ENCODE assay signal across 13 cellular contexts in genomic region chr7:78090616-78091015, GRCh38.
DNase-seq lines count a peak whose midpoint lies in the region; ATAC-seq and TF ChIP-seq lines count a peak whose summit lies in the region.
"Had no signal": no experiment of that assay in that cellular context is flagged by ENCODE, and none has a peak within 500 bp of the region (broad histone marks: within the 10 kb centered on the region; RNA-seq: fewer than 3 reads in every experiment).

No MANE protein-coding gene starts in this region.

- no peak for ATAC-seq in HG03095 (IDR thresholded peaks at IDR 0.05; ENCODE audit: unreplicated experiment)

- TF ChIP-seq CTCF in choroid plexus epithelial cell (conservative IDR thresholded peaks at IDR 0.05; ENCODE audit: low read depth, low read length) = no peak
- peak; percentile 20 for TF ChIP-seq CTCF in retinal pigment epithelial cell (conservative IDR thresholded peaks at IDR 0.05; ENCODE audit: low read depth, low read length)

- no peak overlapping the region for H3K4me3 ChIP-seq in choroid plexus epithelial cell (ENCODE audit: low read depth, low read length)
- H3K4me3 ChIP-seq in retinal pigment epithelial cell (ENCODE audit: low read length) = no peak overlapping the region
- H3K4me3 ChIP-seq: esophagus muscularis mucosa, tibial artery had no signal

- peak; percentile 34 for DNase-seq in DMS53 (lab: John Stamatoyannopoulos, UW)
- DNase-seq in DMS53 treated with DMSO at 0.1 percent for 48 hours (lab: John Stamatoyannopoulos, UW; ENCODE audit: unreplicated experiment) = no peak
- DNase-seq in NCI-H226 = peak; percentile 62
- DNase-seq in choroid plexus epithelial cell (ENCODE audit: low read depth) = peak; percentile 4
- no peak for DNase-seq in retinal pigment epithelial cell (ENCODE audit: low read depth)
- no peak for DNase-seq in NCI-H345 (lab: John Stamatoyannopoulos, UW)
- DNase-seq in NCI-H1417 treated with DMSO at 0.1 percent for 48 hours (lab: John Stamatoyannopoulos, UW) = no peak
- DNase-seq: activated naive CD4-positive, alpha-beta T cell treated with anti-CD3 and anti-CD28 coated beads, Interleukin-2, amount 10 ng/mL, durations not matched to agents 7 days and 5 days; mesendoderm; Right ventricle myocardium superior; tibial artery had no signal

Comparison
In these comparisons a context has a peak if more than half of its experiments do, and no peak if none do; other contexts are left out.
1. DNase-seq: peak in DMS53 (single experiment), NCI-H226 (single experiment) and choroid plexus epithelial cell (single experiment); none in DMS53 treated with DMSO at 0.1 percent for 48 hours (single experiment), retinal pigment epithelial cell (single experiment), NCI-H345 (single experiment) and NCI-H1417 treated with DMSO at 0.1 percent for 48 hours (single experiment).